ENCODE assay signal across 28 cellular contexts in the genomic region with DNA sequence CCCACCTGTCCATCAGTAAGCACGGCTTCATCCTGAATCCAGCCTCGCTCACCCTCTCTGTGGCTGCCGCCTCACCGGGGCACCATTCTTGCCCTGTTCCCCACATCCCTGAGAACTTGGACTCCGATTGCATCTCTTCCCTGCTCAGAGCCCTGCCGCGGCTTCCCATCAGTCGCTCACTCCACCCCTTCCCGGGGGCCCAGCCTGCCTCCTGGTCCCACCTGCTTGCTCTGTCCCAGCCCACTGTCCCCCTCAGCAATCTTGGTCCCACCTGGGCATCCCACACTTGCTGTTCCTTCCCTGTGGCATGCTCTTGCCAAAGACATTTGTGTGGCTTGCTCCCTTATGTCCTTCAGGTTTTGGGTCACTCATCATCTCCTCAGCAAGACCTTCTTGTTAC.
"Had no signal": no experiment of that assay in that cellular context is flagged by ENCODE, and none has a peak within 500 bp of the region (broad histone marks: within the 10 kb centered on the region; RNA-seq: fewer than 3 reads in every experiment).

No MANE protein-coding gene starts in this region.

- H3K9me3 ChIP-seq: ovary, psoas muscle, right lobe of liver, sigmoid colon, suprapubic skin, testis, tibial artery, transverse colon, upper lobe of right lung, uterus had no signal

- H2AFZ ChIP-seq: parathyroid adenoma had no signal

- H3K27me3 ChIP-seq: ovary, right lobe of liver, sigmoid colon, suprapubic skin, testis, transverse colon, upper lobe of right lung, uterus had no signal

- H3K4me1 Mint-ChIP-seq: naive B cell; naive thymus-derived CD8-positive, alpha-beta T cell; nephron progenitor cell; stimulated activated effector memory CD8-positive, alpha-beta T cell treated with anti-CD3 and anti-CD28 coated beads, Interleukin-12 subunit alpha, Interleukin-12 subunit beta, amount 100 ng/mL, for 72 hours had no signal

- H3K4me3 Mint-ChIP-seq: naive B cell; naive thymus-derived CD8-positive, alpha-beta T cell; natural killer cell treated with Interleukin-12 subunit alpha and Interleukin-12 subunit beta and Interleukin-15 and Interleukin-18, amount 100 ng/mL, for 72 hours; nephron progenitor cell; neural crest cell; stimulated activated effector memory CD8-positive, alpha-beta T cell treated with anti-CD3 and anti-CD28 coated beads, Interleukin-12 subunit alpha, Interleukin-12 subunit beta, amount 100 ng/mL, for 72 hours; stimulated activated naive CD8-positive, alpha-beta T cell treated with anti-CD3 and anti-CD28 coated beads, Interleukin-15, Interleukin-2, amounts not matched to agents 100 ng/mL and 50 ng/mL, for 24 hours; type B pancreatic cell had no signal

- H3K36me3 ChIP-seq: ovary, right lobe of liver, sigmoid colon, suprapubic skin, tibial artery, transverse colon, upper lobe of right lung, uterus had no signal

- H3K27ac ChIP-seq: ovary, parathyroid adenoma, psoas muscle, right lobe of liver, sigmoid colon, suprapubic skin, testis, tibial artery, transverse colon, upper lobe of right lung, uterus had no signal

- H3K36me3 Mint-ChIP-seq: naive B cell; naive thymus-derived CD8-positive, alpha-beta T cell; natural killer cell treated with Interleukin-12 subunit alpha and Interleukin-12 subunit beta and Interleukin-15 and Interleukin-18, amount 100 ng/mL, for 72 hours; stimulated activated effector memory CD8-positive, alpha-beta T cell treated with anti-CD3 and anti-CD28 coated beads, Interleukin-12 subunit alpha, Interleukin-12 subunit beta, amount 100 ng/mL, for 72 hours had no signal

- H3K4me3 ChIP-seq: ovary, psoas muscle, right lobe of liver, sigmoid colon, suprapubic skin, testis, tibial artery, transverse colon, upper lobe of right lung, uterus had no signal

- DNase-seq: naive B cell; naive thymus-derived CD8-positive, alpha-beta T cell; nephron progenitor cell; occipital lobe; psoas muscle; right cardiac atrium; sigmoid colon; small intestine; stimulated activated CD4-positive, alpha-beta T cell treated with anti-CD3 and anti-CD28 coated beads, Interleukin-12 subunit alpha, Interleukin-12 subunit beta, amount 100 ng/mL, for 4 hours; stimulated activated CD4-positive, alpha-beta T cell treated with anti-CD3 and anti-CD28 coated beads, Interleukin-1b, Interleukin-23, amount 100 ng/mL, for 48 hours; stimulated activated CD4-positive, alpha-beta T cell treated with anti-CD3 and anti-CD28 coated beads, Interleukin-4, amount 100 ng/mL, for 24 hours; stimulated activated naive CD4-positive, alpha-beta T cell; substantia nigra; testis; tibial artery; transverse colon; upper lobe of right lung; uterus had no signal

- H3K4me1 ChIP-seq: parathyroid adenoma, psoas muscle, right lobe of liver, sigmoid colon, suprapubic skin, testis, tibial artery, transverse colon, upper lobe of right lung, uterus had no signal

- H3K27me3 Mint-ChIP-seq: progenitor cell of endocrine pancreas, type B pancreatic cell had no signal

- H3K27ac Mint-ChIP-seq: naive B cell; naive thymus-derived CD8-positive, alpha-beta T cell; natural killer cell treated with Interleukin-12 subunit alpha and Interleukin-12 subunit beta and Interleukin-15 and Interleukin-18, amount 100 ng/mL, for 72 hours; nephron progenitor cell; progenitor cell of endocrine pancreas; stimulated activated effector memory CD8-positive, alpha-beta T cell treated with anti-CD3 and anti-CD28 coated beads, Interleukin-12 subunit alpha, Interleukin-12 subunit beta, amount 100 ng/mL, for 72 hours; stimulated activated naive CD8-positive, alpha-beta T cell treated with anti-CD3 and anti-CD28 coated beads, Interleukin-15, Interleukin-2, amounts not matched to agents 100 ng/mL and 50 ng/mL, for 24 hours; type B pancreatic cell had no signal

- FAIRE-seq: small intestine had no signal

- ATAC-seq: naive thymus-derived CD8-positive, alpha-beta T cell; natural killer cell treated with Interleukin-12 subunit alpha and Interleukin-12 subunit beta and Interleukin-15 and Interleukin-18, amount 100 ng/mL, for 72 hours; right cardiac atrium; right lobe of liver; stimulated activated effector memory CD8-positive, alpha-beta T cell treated with anti-CD3 and anti-CD28 coated beads, Interleukin-12 subunit alpha, Interleukin-12 subunit beta, amount 100 ng/mL, for 72 hours; upper lobe of right lung had no signal

- H3K79me2 ChIP-seq: parathyroid adenoma had no signal

- H3K9ac ChIP-seq: parathyroid adenoma had no signal

- H3K9me3 Mint-ChIP-seq: naive B cell; naive thymus-derived CD8-positive, alpha-beta T cell; natural killer cell treated with Interleukin-12 subunit alpha and Interleukin-12 subunit beta and Interleukin-15 and Interleukin-18, amount 100 ng/mL, for 72 hours; nephron progenitor cell; neural crest cell; stimulated activated effector memory CD8-positive, alpha-beta T cell treated with anti-CD3 and anti-CD28 coated beads, Interleukin-12 subunit alpha, Interleukin-12 subunit beta, amount 100 ng/mL, for 72 hours; stimulated activated naive CD8-positive, alpha-beta T cell treated with anti-CD3 and anti-CD28 coated beads, Interleukin-15, Interleukin-2, amounts not matched to agents 100 ng/mL and 50 ng/mL, for 24 hours; type B pancreatic cell had no signal
